Comparison of ENCODE assay signal across 8 cellular contexts in genomic region chr17:41863074-41863843, GRCh38. TPM values are rescaled to one million over a fixed set of nuclear protein-coding genes. Genes with fewer than 3 reads are reported as not detected.
A peak's percentile ranks its signal among the peaks of the same experiment; 100 is the strongest.
DNase-seq lines count a peak whose midpoint lies in the region; ATAC-seq, FAIRE-seq and TF ChIP-seq lines count a peak whose summit lies in the region.

No MANE protein-coding gene starts in this region.

- intact Hi-C loops in esophagus squamous epithelium (cut with DNase I) = no loop called here

- H3K4me3 ChIP-seq in A549 (peak overlapping the region; percentile 89), HUES6 (ENCODE audit: low read depth, low read length) (peak overlapping the region; percentile 98), muscle layer of colon (ENCODE audit: low read depth in 1 of 2, low read length in 2 of 2) (peak overlapping the region; percentile 20 to 81), esophagus squamous epithelium (peak overlapping the region in 2 of 4 donors; percentile 93 to 100)

- TF ChIP-seq EP300 in A549 (IDR thresholded peaks at IDR 0.05) = no peak

- FAIRE-seq in A549 (lab: Jason Lieb, UNC) = no peak

- H3K27me3 ChIP-seq in HUES6 (ENCODE audit: control insufficient read depth, insufficient read depth, low read length) (no peaks in the 10 kb centered on the region), muscle layer of colon (ENCODE audit: control insufficient read depth in 1 of 2, insufficient read depth in 2 of 2, low read length in 2 of 2) (no peaks in the 10 kb centered on the region), esophagus squamous epithelium (no peaks in the 10 kb centered on the region)

- H3K27ac ChIP-seq in A549 (no peak overlapping the region), HUES6 (ENCODE audit: low read depth, low read length) (no peak overlapping the region), muscle layer of colon (ENCODE audit: low read depth, low read length) (no peak overlapping the region), esophagus squamous epithelium (no peak overlapping the region)

- no peaks in the 10 kb centered on the region for H3K9me3 ChIP-seq in A549
- no peaks in the 10 kb centered on the region for H3K9me3 ChIP-seq in HUES6 (ENCODE audit: control insufficient read depth, insufficient read depth, low read depth, low read length)
- no peaks in the 10 kb centered on the region for H3K9me3 ChIP-seq in muscle layer of colon (ENCODE audit: low read length)
- no peaks in the 10 kb centered on the region for H3K9me3 ChIP-seq in esophagus squamous epithelium

- no peak for TF ChIP-seq RAD21 in A549 (conservative IDR thresholded peaks at IDR 0.05 in 1 of 2, IDR thresholded peaks at IDR 0.05 in 1 of 2)

- POLR2A ChIA-PET in A549 (lab: Yijun Ruan, JAX) = interaction anchor here (0.5 to 1.6 kb wide), 4 partner anchors 11 to 67 kb away, joined by 3 to 5 read pairs (median 4); partner anchors contain the start of gene ODAD4

- H3K4me1 ChIP-seq in A549 (peaks cover 40% of the 10 kb centered on the region), HUES6 (ENCODE audit: control insufficient read depth, insufficient read depth, low read length) (peaks cover 41% of the 10 kb centered on the region), muscle layer of colon (ENCODE audit: insufficient read depth, low read length) (peaks cover 19% of the 10 kb centered on the region), esophagus squamous epithelium (peaks cover 18 to 50% (median 24%) of the 10 kb centered on the region in 3 donors)

- H3K9ac ChIP-seq in HUES6 (ENCODE audit: low read length) (no peak overlapping the region), muscle layer of colon (ENCODE audit: low read length) (peak overlapping the region; percentile 77)

- TF ChIP-seq CTCF in A549 (IDR thresholded peaks at IDR 0.05) (no peak), esophagus squamous epithelium (IDR thresholded peaks at IDR 0.05) (no peak)

- H3K4me2 ChIP-seq in A549 = peak overlapping the region; percentile 88

- peaks cover 16% of the 10 kb centered on the region for H3K36me3 ChIP-seq in HUES6 (ENCODE audit: control insufficient read depth, insufficient read depth, low read length)
- H3K36me3 ChIP-seq in muscle layer of colon (ENCODE audit: insufficient read depth, low read length) = peaks cover 9% of the 10 kb centered on the region
- peaks cover 4 to 20% (median 7%) of the 10 kb centered on the region in 3 donors for H3K36me3 ChIP-seq in esophagus squamous epithelium

- 83% methylated on average over 18 of the region's 18 CpGs for WGBS in A549 (ENCODE audit: missing lambda C conversion rate)
- WGBS in esophagus squamous epithelium, 2 donors = 62% methylated on average over 14 to 17 of the region's 18 CpGs

- ATAC-seq in A549 (no peak), HG03439 (IDR thresholded peaks at IDR 0.05; ENCODE audit: unreplicated experiment) (no peak), GM21723 (IDR thresholded peaks at IDR 0.05; ENCODE audit: unreplicated experiment) (no peak)

- DNase-seq in A549 (ENCODE audit: low read depth in 1 of 2, low spot score in 1 of 2) = no peak
- DNase-seq in activated naive CD4-positive, alpha-beta T cell treated with anti-CD3 and anti-CD28 coated beads, Interleukin-2, amount 50 U/mL, for 16 hours = peak; percentile 14
- no peak for DNase-seq in COLO668 (lab: John Stamatoyannopoulos, UW; ENCODE audit: unreplicated experiment)
- no peak for DNase-seq in esophagus squamous epithelium (lab: John Stamatoyannopoulos, UW)

- no peak for TF ChIP-seq POLR2A in A549 (IDR thresholded peaks at IDR 0.05; ENCODE audit: low read length)
- TF ChIP-seq POLR2A in esophagus squamous epithelium (IDR thresholded peaks at IDR 0.05) = no peak

- CTCF ChIA-PET in A549 (lab: Yijun Ruan, JAX) = interaction anchor here (0.7 to 2.9 kb wide), 8 partner anchors 9 to 126 kb away, joined by 3 to 11 read pairs (median 8); partner anchors contain the start of gene P3H4

TF ChIP-seq in A549, 52 proteins besides CTCF, POLR2A, EP300 and RAD21 (continues in another document):
- TF ChIP-seq TFCP2L1 (CRISPR knock-in tag; IDR thresholded peaks at IDR 0.05) (no peak), CHD4 (IDR thresholded peaks at IDR 0.05; ENCODE audit: borderline replicate concordance) (no peak), BCL3 (IDR thresholded peaks at IDR 0.05) (no peak), NFE2L2 (conservative IDR thresholded peaks at IDR 0.05; ENCODE audit: low read length) (no peak), SREBF2 (IDR thresholded peaks at IDR 0.05) (no peak), HMGXB4 (CRISPR knock-in tag; IDR thresholded peaks at IDR 0.05; ENCODE audit: borderline replicate concordance) (no peak), EHMT2 (IDR thresholded peaks at IDR 0.05; ENCODE audit: low read depth) (no peak), NR3C1 (IDR thresholded peaks at IDR 0.05) (no peak), ATOH8 (CRISPR knock-in tag; IDR thresholded peaks at IDR 0.05; ENCODE audit: low read depth) (no peak), NPAS2 (CRISPR knock-in tag; IDR thresholded peaks at IDR 0.05; ENCODE audit: borderline replicate concordance) (no peak), MAFK (IDR thresholded peaks at IDR 0.05; ENCODE audit: partially characterized antibody) (no peak), FOXS1 (CRISPR knock-in tag; IDR thresholded peaks at IDR 0.05) (no peak)

RNA-seq across cellular contexts. Expression of gene KLHL11, which starts 2.0 kb away (rescaled TPM):
- polyA plus RNA-seq in A549 (2011; rRNA removed) (12.7 and 13.7 TPM in 2 replicates), A549 (2017; fragmentation: RNase III; extraction: RNeasy Plus Mini Kit Qiagen cat#74134 plus additional on column Dnase treatment) (3.1 to 3.8 TPM (median 3.8 TPM) in 3 replicates)
- 3.3 and 4.2 TPM in 2 replicates for polyA plus RNA-seq in A549 (2012; cell fraction: cytosol; rRNA removed)
- 2.4 and 2.8 TPM in 2 replicates for polyA plus RNA-seq in A549 (2012; cell fraction: nucleus; rRNA removed)
- 36.7 and 42.0 TPM in 2 replicates for polyA minus RNA-seq in A549 (2011; rRNA and poly(A)+ RNA removed)
- 10 to 100 TPM; 11.8 to 20.4 (median 13.1) TPM for total RNA-seq in esophagus squamous epithelium

RNA-seq across cellular contexts. Expression of gene KLHL10, which starts 25.6 kb away (rescaled TPM):
- polyA plus RNA-seq in A549 (2011; rRNA removed) (0.13 and 0.19 TPM in 2 replicates), A549 (2017; fragmentation: RNase III; extraction: RNeasy Plus Mini Kit Qiagen cat#74134 plus additional on column Dnase treatment) (0.04 to 0.12 TPM (median 0.05 TPM) in 3 replicates)
- polyA plus RNA-seq in A549 (2012; cell fraction: cytosol; rRNA removed) = 0.06 and 0.09 TPM in 2 replicates
- 0.05 and 0.08 TPM in 2 replicates for polyA plus RNA-seq in A549 (2012; cell fraction: nucleus; rRNA removed)
- polyA minus RNA-seq in A549 (2011; rRNA and poly(A)+ RNA removed) = 0.54 TPM in 1 of 2 replicates, not detected in the other
- under 1 TPM in 1 of 4 donors, not detected in 3; 0.57 TPM for total RNA-seq in esophagus squamous epithelium

RNA-seq across cellular contexts. Expression of gene NT5C3B, which starts 27.2 kb away (rescaled TPM):
- polyA plus RNA-seq in A549 (2011; rRNA removed) = 167 and 171 TPM in 2 replicates
- polyA plus RNA-seq in A549 (2012; cell fraction: cytosol; rRNA removed) = 123 and 126 TPM in 2 replicates
- 81.6 and 83.4 TPM in 2 replicates for polyA plus RNA-seq in A549 (2012; cell fraction: nucleus; rRNA removed)
- 109 to 118 TPM (median 114 TPM) in 3 replicates for polyA plus RNA-seq in A549 (2017; fragmentation: RNase III; extraction: RNeasy Plus Mini Kit Qiagen cat#74134 plus additional on column Dnase treatment)
- polyA minus RNA-seq in A549 (2011; rRNA and poly(A)+ RNA removed) = 75.3 and 79.7 TPM in 2 replicates
- total RNA-seq in esophagus squamous epithelium = 10 to 100 TPM; 23.8 to 45.4 (median 30.5) TPM

RNA-seq across cellular contexts. Expression of gene FKBP10, which starts 50.5 kb away (rescaled TPM):
- polyA plus RNA-seq in A549 (2011; rRNA removed) (109 and 112 TPM in 2 replicates), A549 (2017; fragmentation: RNase III; extraction: RNeasy Plus Mini Kit Qiagen cat#74134 plus additional on column Dnase treatment) (109 to 121 TPM (median 119 TPM) in 3 replicates)
- polyA plus RNA-seq in A549 (2012; cell fraction: cytosol; rRNA removed) = 159 and 188 TPM in 2 replicates
- 819 and 928 TPM in 2 replicates for polyA plus RNA-seq in A549 (2012; cell fraction: nucleus; rRNA removed)
- polyA minus RNA-seq in A549 (2011; rRNA and poly(A)+ RNA removed) = 95.2 and 115 TPM in 2 replicates
- 10 to 100 TPM in 2 of 4 donors, 1 to 10 TPM in 1, under 1 TPM in 1; 0.19 to 21.4 (median 8.4) TPM for total RNA-seq in esophagus squamous epithelium

RNA-seq across cellular contexts. Expression of gene P3H4, which starts 51.5 kb away (rescaled TPM):
- polyA plus RNA-seq in A549 (2011; rRNA removed) (32.1 and 36.0 TPM in 2 replicates), A549 (2017; fragmentation: RNase III; extraction: RNeasy Plus Mini Kit Qiagen cat#74134 plus additional on column Dnase treatment) (41.6 to 62.1 TPM (median 52.8 TPM) in 3 replicates)
- polyA plus RNA-seq in A549 (2012; cell fraction: cytosol; rRNA removed) = 61.6 and 63.9 TPM in 2 replicates
- polyA plus RNA-seq in A549 (2012; cell fraction: nucleus; rRNA removed) = 42.3 and 56.5 TPM in 2 replicates
- 24.5 and 24.7 TPM in 2 replicates for polyA minus RNA-seq in A549 (2011; rRNA and poly(A)+ RNA removed)
- total RNA-seq in esophagus squamous epithelium = 1 to 10 TPM; 2.4 to 7.1 (median 3.7) TPM
